1 cellular context compared by ENCODE assay signal in the genomic region with DNA sequence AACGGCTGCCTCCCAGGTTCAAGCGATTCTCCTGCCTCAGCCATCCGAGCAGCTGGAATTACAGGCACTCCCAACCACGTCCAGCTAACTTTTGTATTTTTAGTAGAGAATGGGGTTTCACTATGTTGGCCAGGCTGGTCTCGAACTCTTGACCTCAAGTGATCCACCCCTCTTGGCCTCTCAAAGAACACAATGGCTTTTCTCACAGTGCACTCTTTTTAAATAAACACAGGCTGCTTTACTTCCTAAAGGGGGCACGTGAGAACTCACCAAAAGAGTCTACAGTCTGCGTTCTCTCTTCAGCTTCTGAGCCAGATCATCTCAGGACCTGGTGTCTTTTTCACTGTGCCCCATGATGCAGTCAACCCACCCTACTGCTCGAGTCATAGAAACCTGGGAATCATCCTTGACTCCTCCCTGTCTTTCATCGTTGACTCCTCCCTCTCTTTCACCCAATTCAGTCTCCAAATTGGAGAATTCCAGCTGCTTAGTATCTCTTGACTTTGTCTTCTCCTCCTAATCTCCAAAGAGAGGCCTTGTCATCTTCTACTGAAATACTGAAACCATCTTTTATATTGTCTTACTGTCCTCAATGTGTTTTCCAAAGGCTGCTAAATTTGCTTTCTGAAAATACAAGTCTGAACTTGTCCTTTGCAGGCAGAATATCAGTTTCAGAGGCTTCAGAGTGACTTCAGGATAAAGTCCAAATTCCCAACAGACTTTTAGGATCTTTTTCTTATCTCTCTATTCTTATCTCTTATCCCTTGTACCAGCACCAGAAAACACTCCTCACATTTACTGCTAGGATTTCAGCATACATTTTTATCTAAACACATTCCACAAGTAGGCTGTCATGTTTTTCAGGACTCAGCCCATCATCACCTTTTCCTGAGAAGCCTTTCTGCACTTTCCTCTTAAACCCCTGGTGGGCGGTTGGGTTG.
A peak's percentile ranks its signal among the peaks of the same experiment; 100 is the strongest.
TF ChIP-seq lines count a peak whose summit lies in the region.

No MANE protein-coding gene starts in this region.

TF ChIP-seq in HepG2, 621 proteins besides CTCF, POLR2A, EP300 and RAD21 (continued from another document):
- no peak for TF ChIP-seq GABPA (IDR thresholded peaks at IDR 0.05; ENCODE audit: low read depth, low read length)
- TF ChIP-seq GABPA (CRISPR knock-in tag; IDR thresholded peaks at IDR 0.05; ENCODE audit: low read depth): no peak
- no peak for TF ChIP-seq IRX3 (CRISPR knock-in tag; IDR thresholded peaks at IDR 0.05; ENCODE audit: borderline replicate concordance, low read depth)
- TF ChIP-seq, protein P1, sequence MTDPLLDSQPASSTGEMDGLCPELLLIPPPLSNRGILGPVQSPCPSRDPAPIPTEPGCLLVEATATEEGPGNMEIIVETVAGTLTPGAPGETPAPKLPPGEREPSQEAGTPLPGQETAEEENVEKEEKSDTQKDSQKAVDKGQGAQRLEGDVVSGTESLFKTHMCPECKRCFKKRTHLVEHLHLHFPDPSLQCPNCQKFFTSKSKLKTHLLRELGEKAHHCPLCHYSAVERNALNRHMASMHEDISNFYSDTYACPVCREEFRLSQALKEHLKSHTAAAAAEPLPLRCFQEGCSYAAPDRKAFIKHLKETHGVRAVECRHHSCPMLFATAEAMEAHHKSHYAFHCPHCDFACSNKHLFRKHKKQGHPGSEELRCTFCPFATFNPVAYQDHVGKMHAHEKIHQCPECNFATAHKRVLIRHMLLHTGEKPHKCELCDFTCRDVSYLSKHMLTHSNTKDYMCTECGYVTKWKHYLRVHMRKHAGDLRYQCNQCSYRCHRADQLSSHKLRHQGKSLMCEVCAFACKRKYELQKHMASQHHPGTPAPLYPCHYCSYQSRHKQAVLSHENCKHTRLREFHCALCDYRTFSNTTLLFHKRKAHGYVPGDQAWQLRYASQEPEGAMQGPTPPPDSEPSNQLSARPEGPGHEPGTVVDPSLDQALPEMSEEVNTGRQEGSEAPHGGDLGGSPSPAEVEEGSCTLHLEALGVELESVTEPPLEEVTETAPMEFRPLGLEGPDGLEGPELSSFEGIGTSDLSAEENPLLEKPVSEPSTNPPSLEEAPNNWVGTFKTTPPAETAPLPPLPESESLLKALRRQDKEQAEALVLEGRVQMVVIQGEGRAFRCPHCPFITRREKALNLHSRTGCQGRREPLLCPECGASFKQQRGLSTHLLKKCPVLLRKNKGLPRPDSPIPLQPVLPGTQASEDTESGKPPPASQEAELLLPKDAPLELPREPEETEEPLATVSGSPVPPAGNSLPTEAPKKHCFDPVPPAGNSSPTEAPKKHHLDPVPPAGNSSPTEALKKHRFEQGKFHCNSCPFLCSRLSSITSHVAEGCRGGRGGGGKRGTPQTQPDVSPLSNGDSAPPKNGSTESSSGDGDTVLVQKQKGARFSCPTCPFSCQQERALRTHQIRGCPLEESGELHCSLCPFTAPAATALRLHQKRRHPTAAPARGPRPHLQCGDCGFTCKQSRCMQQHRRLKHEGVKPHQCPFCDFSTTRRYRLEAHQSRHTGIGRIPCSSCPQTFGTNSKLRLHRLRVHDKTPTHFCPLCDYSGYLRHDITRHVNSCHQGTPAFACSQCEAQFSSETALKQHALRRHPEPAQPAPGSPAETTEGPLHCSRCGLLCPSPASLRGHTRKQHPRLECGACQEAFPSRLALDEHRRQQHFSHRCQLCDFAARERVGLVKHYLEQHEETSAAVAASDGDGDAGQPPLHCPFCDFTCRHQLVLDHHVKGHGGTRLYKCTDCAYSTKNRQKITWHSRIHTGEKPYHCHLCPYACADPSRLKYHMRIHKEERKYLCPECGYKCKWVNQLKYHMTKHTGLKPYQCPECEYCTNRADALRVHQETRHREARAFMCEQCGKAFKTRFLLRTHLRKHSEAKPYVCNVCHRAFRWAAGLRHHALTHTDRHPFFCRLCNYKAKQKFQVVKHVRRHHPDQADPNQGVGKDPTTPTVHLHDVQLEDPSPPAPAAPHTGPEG (CRISPR knock-in tag; IDR thresholded peaks at IDR 0.05): no peak
- no peak; the same call in 1 of the 2 replicates for TF ChIP-seq SAP130 (CRISPR knock-in tag; IDR thresholded peaks at IDR 0.05; ENCODE audit: low read depth)
- TF ChIP-seq ZNF710 (CRISPR knock-in tag; IDR thresholded peaks at IDR 0.05; ENCODE audit: borderline replicate concordance): no peak
- no peak for TF ChIP-seq ZNF33B (CRISPR knock-in tag; IDR thresholded peaks at IDR 0.05)
- TF ChIP-seq JUN (CRISPR knock-in tag; IDR thresholded peaks at IDR 0.05): peak; percentile 69; the same call in 1 of the 2 replicates
- TF ChIP-seq ZNF121 (CRISPR knock-in tag; IDR thresholded peaks at IDR 0.05): peak; percentile 96
- no peak for TF ChIP-seq DR1 (CRISPR knock-in tag; IDR thresholded peaks at IDR 0.05)
- TF ChIP-seq ZNF282 (IDR thresholded peaks at IDR 0.05; ENCODE audit: partially characterized antibody): no peak
- TF ChIP-seq, protein P2, sequence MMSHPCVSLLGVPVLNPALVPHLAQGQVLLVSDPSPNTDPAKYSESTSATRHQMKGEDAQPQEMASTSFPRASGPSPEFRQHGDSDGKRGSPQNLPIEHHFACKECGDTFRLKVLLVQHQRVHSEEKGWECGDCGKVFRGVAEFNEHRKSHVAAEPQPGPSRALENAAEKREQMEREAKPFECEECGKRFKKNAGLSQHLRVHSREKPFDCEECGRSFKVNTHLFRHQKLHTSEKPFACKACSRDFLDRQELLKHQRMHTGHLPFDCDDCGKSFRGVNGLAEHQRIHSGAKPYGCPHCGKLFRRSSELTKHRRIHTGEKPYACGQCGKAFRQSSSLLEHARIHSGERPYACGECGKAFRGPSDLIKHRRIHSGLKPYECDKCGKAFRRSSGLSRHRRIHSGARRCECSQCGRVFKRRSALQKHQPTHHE (CRISPR knock-in tag; IDR thresholded peaks at IDR 0.05; ENCODE audit: borderline replicate concordance): no peak
- TF ChIP-seq ZNF703 (CRISPR knock-in tag; IDR thresholded peaks at IDR 0.05; ENCODE audit: borderline replicate concordance): no peak
- no peak for TF ChIP-seq EED (CRISPR knock-in tag; IDR thresholded peaks at IDR 0.05)
- no peak for TF ChIP-seq NKX3-1 (CRISPR knock-in tag; IDR thresholded peaks at IDR 0.05)
- TF ChIP-seq MEIS2 (CRISPR knock-in tag; IDR thresholded peaks at IDR 0.05): no peak
- TF ChIP-seq PRMT3 (CRISPR knock-in tag; IDR thresholded peaks at IDR 0.05; ENCODE audit: borderline replicate concordance, low read depth): no peak
- TF ChIP-seq ZMYM2 (CRISPR knock-in tag; IDR thresholded peaks at IDR 0.05): peak; percentile 96
- no peak for TF ChIP-seq TAF15 (IDR thresholded peaks at IDR 0.05; ENCODE audit: low read depth, low read length, poor library complexity, severe bottlenecking)
- TF ChIP-seq HDAC6 (IDR thresholded peaks at IDR 0.05; ENCODE audit: low read depth, low read length): no peak
- TF ChIP-seq ZNF883 (CRISPR knock-in tag; IDR thresholded peaks at IDR 0.05; ENCODE audit: not compliant biosample characterization): no peak
- no peak for TF ChIP-seq CBFB (CRISPR knock-in tag; IDR thresholded peaks at IDR 0.05)
- no peak for TF ChIP-seq JARID2 (CRISPR knock-in tag; IDR thresholded peaks at IDR 0.05; ENCODE audit: insufficient replicate concordance)
- TF ChIP-seq MAFF (IDR thresholded peaks at IDR 0.05; ENCODE audit: low read depth, low read length): no peak
- no peak for TF ChIP-seq NFATC3 (CRISPR knock-in tag; IDR thresholded peaks at IDR 0.05)
- no peak for TF ChIP-seq ZNF652 (CRISPR knock-in tag; IDR thresholded peaks at IDR 0.05; ENCODE audit: borderline replicate concordance, low read depth)
- TF ChIP-seq ZNF350 (CRISPR knock-in tag; IDR thresholded peaks at IDR 0.05; ENCODE audit: borderline replicate concordance, low read depth): no peak
- no peak for TF ChIP-seq TCF7 (IDR thresholded peaks at IDR 0.05; ENCODE audit: low read depth)
- TF ChIP-seq WIZ (CRISPR knock-in tag; IDR thresholded peaks at IDR 0.05): no peak
- no peak for TF ChIP-seq TRIM24 (CRISPR knock-in tag; IDR thresholded peaks at IDR 0.05)
- TF ChIP-seq USF2 (IDR thresholded peaks at IDR 0.05; ENCODE audit: low read depth, low read length): no peak
- no peak for TF ChIP-seq USF2 (CRISPR knock-in tag; IDR thresholded peaks at IDR 0.05; ENCODE audit: borderline replicate concordance)
- TF ChIP-seq SUZ12 (IDR thresholded peaks at IDR 0.05; ENCODE audit: low read depth, low read length): no peak
